In genomic region chr2:240565267-240566202, GRCh38 we compare ENCODE assay signal across 7 cellular contexts. TPM values are rescaled to one million over a fixed set of nuclear protein-coding genes. Genes with fewer than 3 reads are reported as not detected.
A peak's percentile ranks its signal among the peaks of the same experiment; 100 is the strongest.
DNase-seq lines count a peak whose midpoint lies in the region; ATAC-seq and TF ChIP-seq lines count a peak whose summit lies in the region.

No MANE protein-coding gene starts in this region.

- TF ChIP-seq POLR2A in suprapubic skin (IDR thresholded peaks at IDR 0.05) = no peak

- H3K9me3 Mint-ChIP-seq in neural crest cell = no peaks in the 10 kb centered on the region

- WGBS in suprapubic skin = 69% methylated on average over 18 of the region's 27 CpGs

- no peaks in the 10 kb centered on the region for H3K36me3 ChIP-seq in suprapubic skin

- H3K27me3 Mint-ChIP-seq in neural crest cell (ENCODE audit: low read depth) = peaks cover 8% of the 10 kb centered on the region

- ATAC-seq in GM18519 (IDR thresholded peaks at IDR 0.05; ENCODE audit: low FRiP score, unreplicated experiment) (peak; percentile 18), HG02885 (IDR thresholded peaks at IDR 0.05; ENCODE audit: poor library complexity, unreplicated experiment) (peak; percentile 22)

- peaks cover 35% of the 10 kb centered on the region for H3K4me1 Mint-ChIP-seq in neural crest cell

- no peak overlapping the region for H3K27ac Mint-ChIP-seq in neural crest cell (ENCODE audit: unreplicated experiment)

- H3K4me1 ChIP-seq in suprapubic skin = peaks cover 78% of the 10 kb centered on the region

- DNase-seq in NOMO-1 treated with DMSO at 0.1 percent for 48 hours (lab: John Stamatoyannopoulos, UW; ENCODE audit: unreplicated experiment) (peak; percentile 97), epithelial cell of proximal tubule (ENCODE audit: low read depth) (no peak), neural crest cell (ENCODE audit: low read depth, low spot score) (no peak), suprapubic skin (ENCODE audit: low spot score in 2 of 2) (peak; percentile 90 to 93)
- DNase-seq in activated CD8-positive, alpha-beta memory T cell treated with anti-CD3 and anti-CD28 coated beads for 48 hours (ENCODE audit: low read depth in 2 of 3, low spot score in 2 of 3) = peak; percentile 74 to 87 (median 78)

- peak overlapping the region; percentile 76 for H3K4me3 Mint-ChIP-seq in neural crest cell

- TF ChIP-seq CTCF in epithelial cell of proximal tubule (conservative IDR thresholded peaks at IDR 0.05; ENCODE audit: low read depth, low read length) = no peak
- no peak for TF ChIP-seq CTCF in neural crest cell (conservative IDR thresholded peaks at IDR 0.05)
- TF ChIP-seq CTCF in suprapubic skin (IDR thresholded peaks at IDR 0.05) = no peak

- TF ChIP-seq EP300 in suprapubic skin (IDR thresholded peaks at IDR 0.05) = no peak

- no peaks in the 10 kb centered on the region for H3K27me3 ChIP-seq in suprapubic skin

- peak overlapping the region; percentile 48 for H3K4me3 ChIP-seq in epithelial cell of proximal tubule (ENCODE audit: low read depth, low read length)
- peak overlapping the region; percentile 61 for H3K4me3 ChIP-seq in suprapubic skin

- no peaks in the 10 kb centered on the region for H3K36me3 Mint-ChIP-seq in neural crest cell (ENCODE audit: low read depth)

- peak overlapping the region; percentile 91 for H3K27ac ChIP-seq in suprapubic skin

- no peaks in the 10 kb centered on the region for H3K9me3 ChIP-seq in suprapubic skin

RNA-seq across cellular contexts. Expression of gene RNPEPL1, which starts 2.7 kb away (rescaled TPM):
- total RNA-seq in epithelial cell of proximal tubule (31.2 and 53.4 TPM in 2 replicates), neural crest cell (36.1 and 37.1 TPM in 2 replicates), suprapubic skin (100 to 1,000 TPM in 1 of 4 donors, 10 to 100 TPM in 3; 70.8 to 104 (median 72.6) TPM)

RNA-seq across cellular contexts. Expression of gene DUSP28, which starts 5.4 kb away (rescaled TPM):
- total RNA-seq in epithelial cell of proximal tubule (2.0 and 6.3 TPM in 2 replicates), neural crest cell (5.0 and 6.1 TPM in 2 replicates), suprapubic skin (10 to 100 TPM in 1 of 4 donors, 1 to 10 TPM in 3; 6.3 to 10.4 (median 8.3) TPM)

RNA-seq across cellular contexts. Expression of gene ANKMY1, which starts 7.7 kb away (rescaled TPM):
- 4.0 and 9.1 TPM in 2 replicates for total RNA-seq in epithelial cell of proximal tubule
- 13.0 and 15.9 TPM in 2 replicates for total RNA-seq in neural crest cell
- 10 to 100 TPM; 12.2 to 52.1 (median 23.0) TPM for total RNA-seq in suprapubic skin

RNA-seq across cellular contexts. Expression of gene CAPN10, which starts 21.0 kb away (rescaled TPM):
- 25.2 and 31.9 TPM in 2 replicates for total RNA-seq in epithelial cell of proximal tubule
- total RNA-seq in neural crest cell = 57.7 and 62.7 TPM in 2 replicates
- total RNA-seq in suprapubic skin = 10 to 100 TPM; 31.3 to 73.6 (median 37.9) TPM

RNA-seq across cellular contexts. Expression of gene GPR35, which starts 59.7 kb away (rescaled TPM):
- total RNA-seq in epithelial cell of proximal tubule (not detected in 2 replicates), neural crest cell (1.7 and 2.0 TPM in 2 replicates), suprapubic skin (1 to 10 TPM; 1.4 to 7.5 (median 2.5) TPM)

Comparison
In these comparisons a context has a peak if more than half of its experiments do, and no peak if none do; other contexts are left out.
1. DNase-seq: peak in NOMO-1 treated with DMSO at 0.1 percent for 48 hours (single experiment), activated CD8-positive, alpha-beta memory T cell treated with anti-CD3 and anti-CD28 coated beads for 48 hours (3 of 3) and suprapubic skin (2 of 2); none in epithelial cell of proximal tubule (single experiment) and neural crest cell (single experiment).